ENCODE assay signal across 11 cellular contexts in the genomic region with DNA sequence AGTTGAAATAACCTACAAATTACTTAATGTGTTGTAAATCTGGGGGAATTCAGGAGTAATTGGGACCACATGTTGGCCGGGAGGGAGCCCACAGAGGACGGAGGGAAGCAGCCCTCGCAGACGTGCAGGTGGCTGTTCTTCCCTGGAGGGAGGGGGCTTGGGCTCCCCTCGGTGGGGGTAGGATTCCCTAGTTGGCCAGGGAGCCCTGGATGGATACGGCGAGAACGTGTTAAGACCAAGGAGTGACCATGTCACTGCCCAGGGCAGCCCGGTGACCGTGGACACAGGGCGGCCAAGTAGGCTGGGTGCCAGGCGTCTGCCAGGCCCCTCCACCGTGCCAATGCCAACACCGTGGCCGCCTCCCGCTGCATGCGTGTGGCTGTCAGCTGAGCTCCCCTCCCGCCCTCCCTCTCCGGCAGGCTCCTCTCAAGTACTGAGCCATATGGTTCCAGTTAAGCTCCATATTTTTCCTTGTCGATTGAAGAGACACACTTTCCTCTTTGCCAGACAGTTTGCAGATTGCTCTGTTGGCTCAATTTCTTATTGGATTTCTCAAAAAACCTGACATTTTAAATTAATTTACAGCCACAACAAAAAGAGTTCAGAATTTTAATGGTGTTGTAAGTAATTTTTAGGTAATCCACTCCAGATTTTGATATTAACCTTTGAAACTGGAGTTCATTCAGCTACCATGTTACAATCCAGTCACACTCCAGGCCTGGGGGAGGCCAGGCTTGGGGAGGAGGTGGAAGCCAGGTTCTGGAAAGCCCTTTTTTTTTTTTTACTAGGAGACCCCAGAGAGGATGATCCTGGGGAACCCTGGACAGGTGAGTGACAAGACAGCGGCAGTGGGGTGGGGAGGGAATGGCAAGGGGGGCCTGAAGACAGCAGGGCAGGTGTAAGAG.
DNase-seq lines count a peak whose midpoint lies in the region; ATAC-seq, FAIRE-seq and TF ChIP-seq lines count a peak whose summit lies in the region.
"Had no signal": no experiment of that assay in that cellular context is flagged by ENCODE, and none has a peak within 500 bp of the region (broad histone marks: within the 10 kb centered on the region; RNA-seq: fewer than 3 reads in every experiment).

No MANE protein-coding gene starts in this region.

- DNase-seq in GM03348 (ENCODE audit: low spot score) (peak; percentile 93), NCI-H82 treated with DMSO at 0.1 percent for 48 hours (lab: John Stamatoyannopoulos, UW; ENCODE audit: unreplicated experiment) (peak; percentile 68), Right ventricle myocardium superior (peak; percentile 71), stromal cell of bone marrow (ENCODE audit: low read depth) (peak; percentile 26), OCI-LY7 (ENCODE audit: low spot score) (no peak), GM12891 (ENCODE audit: insufficient read length, low spot score) (no peak), left colon (no peak)
- no peak for DNase-seq in stimulated activated naive CD8-positive, alpha-beta T cell treated with anti-CD3 and anti-CD28 coated beads, Interleukin-15, Interleukin-2, amounts not matched to agents 100 U/mL and 50 U/mL, for 24 hours
- DNase-seq: natural killer cell had no signal

- H3K4me3 ChIP-seq in OCI-LY7 (ENCODE audit: low read depth, low read length, poor library complexity, severe bottlenecking) = no peak overlapping the region

- CTCF ChIA-PET in OCI-LY7 (lab: Charles Lee; ENCODE audit: unreplicated experiment) = no interaction called here

- H2AFZ ChIP-seq in OCI-LY7 (ENCODE audit: low read length) = no peak overlapping the region

- no peaks in the 10 kb centered on the region for H3K9me3 ChIP-seq in OCI-LY7 (ENCODE audit: low read length)

- no peak for TF ChIP-seq CTCF in OCI-LY7 (conservative IDR thresholded peaks at IDR 0.05; ENCODE audit: low read length)

- ATAC-seq in Right ventricle myocardium superior (ENCODE audit: poor library complexity) (peak; percentile 50), left colon (no peak)
- no peak for ATAC-seq in stimulated activated naive CD8-positive, alpha-beta T cell treated with anti-CD3 and anti-CD28 coated beads, Interleukin-15, Interleukin-2, amounts not matched to agents 100 U/mL and 50 U/mL, for 24 hours
- ATAC-seq: natural killer cell had no signal

- TF ChIP-seq POLR2A in GM12891 (IDR thresholded peaks at IDR 0.05; ENCODE audit: low read depth, low read length) = no peak

- FAIRE-seq in GM12891 (lab: Jason Lieb, UNC) = no peak
- FAIRE-seq: endothelial cell of umbilical vein, H1 had no signal

- BruUV-seq in OCI-LY7 (replicated peaks; lab: Mats Ljungman, UMichigan) = no TSS peak

- no peak overlapping the region for H3K4me2 ChIP-seq in OCI-LY7 (ENCODE audit: low read length)

- H4K20me1 ChIP-seq in OCI-LY7 (ENCODE audit: insufficient read depth, low read length) = no peaks in the 10 kb centered on the region

- intact Hi-C loops in Right ventricle myocardium superior (cut with DNase I) = no loop called here
- intact Hi-C loops in OCI-LY7 (cut with micrococcal nuclease; ENCODE audit: unreplicated experiment) = no loop called here
- intact Hi-C loops in left colon (cut with DNase I, micrococcal nuclease) = no loop called here

- H3K36me3 ChIP-seq in OCI-LY7 (ENCODE audit: insufficient read depth, low read length) = no peaks in the 10 kb centered on the region

- no peaks in the 10 kb centered on the region for H3K79me2 ChIP-seq in OCI-LY7 (ENCODE audit: insufficient read depth, low read depth, low read length)

- no peaks in the 10 kb centered on the region for H3K4me1 ChIP-seq in OCI-LY7 (ENCODE audit: insufficient read depth, low read length, poor library complexity, severe bottlenecking)

- no peaks in the 10 kb centered on the region for H3K9me2 ChIP-seq in OCI-LY7 (ENCODE audit: insufficient read depth, low read length)

- H3K27ac ChIP-seq in OCI-LY7 (ENCODE audit: low read depth, low read length, poor library complexity, severe bottlenecking) = no peak overlapping the region

- POLR2A ChIA-PET in OCI-LY7 (lab: Charles Lee) = no interaction called here

TF ChIP-seq in GM12891, 5 proteins besides CTCF, POLR2A, EP300 and RAD21:
- no peak for TF ChIP-seq PAX5 (IDR thresholded peaks at IDR 0.05; ENCODE audit: insufficient read depth, low read length, severe bottlenecking)
- TF ChIP-seq POLR2AphosphoS5 (IDR thresholded peaks at IDR 0.05; ENCODE audit: low read depth, low read length) = no peak
- no peak for TF ChIP-seq SPI1 (IDR thresholded peaks at IDR 0.05; ENCODE audit: low read depth, low read length)
- TF ChIP-seq TAF1 (IDR thresholded peaks at IDR 0.05; ENCODE audit: low read depth, low read length) = no peak
- no peak for TF ChIP-seq POU2F2 (IDR thresholded peaks at IDR 0.05; ENCODE audit: low read depth, low read length)
TF ChIP-seq in GM12891: peak in this region for 0.

Comparison
In these comparisons a context has a peak if more than half of its experiments do, and no peak if none do; other contexts are left out.
1. DNase-seq: peak in GM03348 (single experiment), NCI-H82 treated with DMSO at 0.1 percent for 48 hours (single experiment), Right ventricle myocardium superior (single experiment) and stromal cell of bone marrow (single experiment); none in stimulated activated naive CD8-positive, alpha-beta T cell treated with anti-CD3 and anti-CD28 coated beads, Interleukin-15, Interleukin-2, amounts not matched to agents 100 U/mL and 50 U/mL, for 24 hours (single experiment), OCI-LY7 (single experiment), GM12891 (single experiment) and left colon (0 of 2).